Comparison of ENCODE assay signal across 16 cellular contexts in the genomic region with DNA sequence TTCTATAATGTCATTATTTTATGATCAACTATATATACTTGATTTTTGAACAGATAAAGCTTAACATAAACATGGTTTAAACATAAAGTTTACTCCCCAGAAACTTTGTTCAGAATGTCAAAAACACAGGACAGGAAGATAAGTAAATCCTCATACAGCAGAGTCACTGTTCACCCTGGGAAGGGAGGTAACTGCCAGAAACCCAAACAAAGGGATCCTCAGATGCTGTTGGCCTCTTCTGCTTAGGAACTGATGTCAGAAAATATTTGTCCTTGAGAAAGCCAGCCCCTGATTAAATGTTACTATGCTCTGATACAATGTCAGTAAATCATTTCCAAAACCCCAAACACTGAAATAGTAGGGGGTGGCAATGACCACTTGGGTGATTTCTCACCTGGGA.
DNase-seq lines count a peak whose midpoint lies in the region; ATAC-seq, FAIRE-seq and TF ChIP-seq lines count a peak whose summit lies in the region.
"Had no signal": no experiment of that assay in that cellular context is flagged by ENCODE, and none has a peak within 500 bp of the region (broad histone marks: within the 10 kb centered on the region; RNA-seq: fewer than 3 reads in every experiment).

No MANE protein-coding gene starts in this region.

- H3K27me3 Mint-ChIP-seq in nephron (ENCODE audit: low read depth): peaks cover 9% of the 10 kb centered on the region
- H3K27me3 Mint-ChIP-seq in nephron progenitor cell (ENCODE audit: low read depth, poor library complexity): peaks cover 10% of the 10 kb centered on the region
- H3K27me3 Mint-ChIP-seq: B cell had no signal

- no peak overlapping the region for H3K4me3 Mint-ChIP-seq in nephron
- H3K4me3 Mint-ChIP-seq in nephron progenitor cell: no peak overlapping the region
- H3K4me3 Mint-ChIP-seq: B cell; CD8-positive, alpha-beta T cell; H9 had no signal

- FAIRE-seq in GM19239 (lab: Jason Lieb, UNC): no peak
- FAIRE-seq: A204.1, GM12878, H1 had no signal

- peak overlapping the region in 2 of 3 experiments; percentile 7 to 55 for H3K27ac Mint-ChIP-seq in nephron
- no peak overlapping the region for H3K27ac Mint-ChIP-seq in nephron progenitor cell
- H3K27ac Mint-ChIP-seq: B cell; CD8-positive, alpha-beta T cell; H9 had no signal

- TF ChIP-seq CTCF in nephron (IDR thresholded peaks at IDR 0.05; ENCODE audit: unreplicated experiment in 3 of 3) (no peak), nephron progenitor cell (IDR thresholded peaks at IDR 0.05) (no peak)

- H3K9me3 Mint-ChIP-seq in nephron (no peaks in the 10 kb centered on the region), nephron progenitor cell (peaks cover 11% of the 10 kb centered on the region)
- H3K9me3 Mint-ChIP-seq: CD8-positive, alpha-beta T cell had no signal

- H3K36me3 Mint-ChIP-seq in nephron (ENCODE audit: low read depth) (no peaks in the 10 kb centered on the region), nephron progenitor cell (ENCODE audit: low read depth) (no peaks in the 10 kb centered on the region)
- H3K36me3 Mint-ChIP-seq: CD8-positive, alpha-beta T cell had no signal

- peaks cover 28% of the 10 kb centered on the region for H3K4me1 Mint-ChIP-seq in nephron
- H3K4me1 Mint-ChIP-seq in nephron progenitor cell: peaks cover 20% of the 10 kb centered on the region
- H3K4me1 Mint-ChIP-seq: B cell had no signal

- in situ Hi-C loops in SK-MEL-5 (cut with HindIII; ENCODE audit: low pct_unique_long_range_greater_than_20kb, low sequenced_read_pairs): no loop called here

- no peak for ATAC-seq in HG02885 (IDR thresholded peaks at IDR 0.05; ENCODE audit: poor library complexity, unreplicated experiment)
- ATAC-seq: CD8-positive, alpha-beta T cell; GM12878 had no signal

- peak; percentile 70 for DNase-seq in SK-MEL-5 (ENCODE audit: low read depth, low spot score)
- peak; percentile 10 for DNase-seq in putamen (ENCODE audit: low spot score)
- DNase-seq in GM19239 (ENCODE audit: insufficient read length, low spot score): no peak
- DNase-seq in nephron progenitor cell: no peak
- DNase-seq: CD8-positive, alpha-beta T cell; COR-L47; DMS 273 treated with DMSO at 0.1 percent for 48 hours; DND-41; EL; H9 had no signal

Comparison
In these comparisons a context has a peak if more than half of its experiments do, and no peak if none do; other contexts are left out.
1. DNase-seq: peak in SK-MEL-5 (single experiment) and putamen (single experiment); none in GM19239 (single experiment) and nephron progenitor cell (single experiment).